ENCODE assay signal across 1 cellular context in the genomic region with DNA sequence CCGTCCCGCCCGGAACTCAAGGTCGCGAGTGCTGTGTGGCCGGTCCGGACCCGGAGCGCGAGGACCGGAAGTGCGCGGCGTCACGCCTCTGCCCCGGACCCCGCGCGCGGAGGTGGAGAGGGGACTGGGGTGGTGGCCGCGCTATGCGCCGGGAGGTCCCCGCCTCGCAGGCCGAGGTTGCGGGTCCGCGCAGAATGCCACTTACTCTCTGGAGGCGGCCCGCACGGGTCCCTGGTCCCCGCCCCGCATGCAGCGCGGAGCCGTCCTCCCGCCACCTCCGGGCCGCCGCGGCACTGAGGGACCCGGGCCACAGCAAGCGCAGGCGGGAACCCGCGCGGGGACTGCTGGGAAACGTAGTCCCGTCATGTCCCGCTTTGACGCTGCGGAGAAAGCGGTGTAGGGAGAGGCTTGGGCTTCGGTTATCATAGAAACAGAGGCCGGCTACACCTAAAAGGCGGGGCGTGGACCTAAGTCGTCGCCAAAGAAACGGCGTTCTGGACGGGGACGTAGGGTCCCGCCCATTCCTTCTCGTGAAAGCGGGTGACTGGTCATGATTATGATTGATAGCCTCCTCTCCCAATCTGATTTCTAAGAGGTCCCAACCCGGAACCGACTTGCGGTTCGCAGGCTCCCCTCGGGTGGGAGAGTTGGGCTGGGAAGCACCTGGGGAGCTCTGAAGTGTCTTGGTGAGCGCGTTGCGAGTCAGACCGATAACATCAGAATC.
TF ChIP-seq lines count a peak whose summit lies in the region.

A gene (minus strand): TSS at position 295 of the 724 bp plus-strand sequence. CDS start 11,698 bp downstream, outside the sequence.

TF ChIP-seq in HepG2, 621 proteins besides CTCF, POLR2A, EP300 and RAD21 (continued from another document and continues in another):
- TF ChIP-seq MEIS1 (CRISPR knock-in tag; IDR thresholded peaks at IDR 0.05; ENCODE audit: borderline replicate concordance) (peak; percentile 93), SRSF1 (optimal IDR thresholded peaks at IDR 0.05; ENCODE audit: low read depth, low read length) (peak; percentile 72), TAF15 (IDR thresholded peaks at IDR 0.05; ENCODE audit: low read depth, low read length, poor library complexity, severe bottlenecking) (no peak), PHF21A (CRISPR knock-in tag; IDR thresholded peaks at IDR 0.05) (peak; percentile 85), SRF (IDR thresholded peaks at IDR 0.05; ENCODE audit: low read depth, low read length) (peak; percentile 71; the same call in 1 of the 2 replicates), AGO1 (IDR thresholded peaks at IDR 0.05; ENCODE audit: low read depth, low read length, poor library complexity, severe bottlenecking) (peak; percentile 85), ZNF230 (CRISPR knock-in tag; IDR thresholded peaks at IDR 0.05) (peak; percentile 57; the same call in 1 of the 2 replicates), ZNF776 (CRISPR knock-in tag; IDR thresholded peaks at IDR 0.05) (no peak; the same call in 1 of the 2 replicates), CCAR2 (optimal IDR thresholded peaks at IDR 0.05; ENCODE audit: low read depth, low read length) (peak; percentile 54), TBP (CRISPR knock-in tag; IDR thresholded peaks at IDR 0.05) (0 out of 2 replicates have a peak, but pooled peaks have one; percentile 71), ZNF460 (CRISPR knock-in tag; IDR thresholded peaks at IDR 0.05; ENCODE audit: borderline replicate concordance) (0 out of 2 replicates have a peak, but pooled peaks have one; percentile 55), MBNL3 (CRISPR knock-in tag; conservative IDR thresholded peaks at IDR 0.05) (no peak), ZBTB38 (CRISPR knock-in tag; IDR thresholded peaks at IDR 0.05) (no peak; the same call in 1 of the 2 replicates), FOXO1 (CRISPR knock-in tag; IDR thresholded peaks at IDR 0.05) (peak; percentile 72; the same call in 1 of the 2 replicates), ZNF557 (CRISPR knock-in tag; IDR thresholded peaks at IDR 0.05) (no peak), ZNF563 (CRISPR knock-in tag; IDR thresholded peaks at IDR 0.05) (peak; percentile 90; the same call in 1 of the 2 replicates), ZNF530 (CRISPR knock-in tag; IDR thresholded peaks at IDR 0.05; ENCODE audit: low read depth) (peak; percentile 31; the same call in 1 of the 2 replicates), CBX1 (IDR thresholded peaks at IDR 0.05; ENCODE audit: low read depth) (peak; percentile 62), ZNF549 (CRISPR knock-in tag; IDR thresholded peaks at IDR 0.05) (no peak), SAP130 (CRISPR knock-in tag; IDR thresholded peaks at IDR 0.05; ENCODE audit: low read depth) (peak; percentile 91), ELF4 (CRISPR knock-in tag; IDR thresholded peaks at IDR 0.05; ENCODE audit: borderline replicate concordance) (peak; percentile 80), ZNF83 (CRISPR knock-in tag; IDR thresholded peaks at IDR 0.05; ENCODE audit: borderline replicate concordance) (no peak), HNF4G (IDR thresholded peaks at IDR 0.05; ENCODE audit: borderline replicate concordance, low read depth, low read length) (no peak; the same call in 1 of the 2 replicates), HNF4G (CRISPR knock-in tag; IDR thresholded peaks at IDR 0.05; ENCODE audit: borderline replicate concordance, low read depth) (peak; percentile 59), ZFP82 (CRISPR knock-in tag; IDR thresholded peaks at IDR 0.05; ENCODE audit: borderline replicate concordance) (0 out of 2 replicates have a peak, but pooled peaks have one; percentile 82), GTF2F1 (IDR thresholded peaks at IDR 0.05; ENCODE audit: low read length) (no peak), KDM6A (CRISPR knock-in tag; IDR thresholded peaks at IDR 0.05; ENCODE audit: low read depth) (no peak), ZNF577 (CRISPR knock-in tag; IDR thresholded peaks at IDR 0.05; ENCODE audit: borderline replicate concordance, low read depth) (no peak), YEATS4 (CRISPR knock-in tag; IDR thresholded peaks at IDR 0.05; ENCODE audit: borderline replicate concordance) (peak; percentile 96), NPAS2 (CRISPR knock-in tag; IDR thresholded peaks at IDR 0.05; ENCODE audit: borderline replicate concordance) (no peak), NFE2L2 (IDR thresholded peaks at IDR 0.05; ENCODE audit: low read length) (no peak), SNAI1 (CRISPR knock-in tag; IDR thresholded peaks at IDR 0.05; ENCODE audit: borderline replicate concordance) (peak; percentile 94; the same call in 1 of the 2 replicates)
- TF ChIP-seq, protein P1, sequence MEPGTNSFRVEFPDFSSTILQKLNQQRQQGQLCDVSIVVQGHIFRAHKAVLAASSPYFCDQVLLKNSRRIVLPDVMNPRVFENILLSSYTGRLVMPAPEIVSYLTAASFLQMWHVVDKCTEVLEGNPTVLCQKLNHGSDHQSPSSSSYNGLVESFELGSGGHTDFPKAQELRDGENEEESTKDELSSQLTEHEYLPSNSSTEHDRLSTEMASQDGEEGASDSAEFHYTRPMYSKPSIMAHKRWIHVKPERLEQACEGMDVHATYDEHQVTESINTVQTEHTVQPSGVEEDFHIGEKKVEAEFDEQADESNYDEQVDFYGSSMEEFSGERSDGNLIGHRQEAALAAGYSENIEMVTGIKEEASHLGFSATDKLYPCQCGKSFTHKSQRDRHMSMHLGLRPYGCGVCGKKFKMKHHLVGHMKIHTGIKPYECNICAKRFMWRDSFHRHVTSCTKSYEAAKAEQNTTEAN (CRISPR knock-in tag; conservative IDR thresholded peaks at IDR 0.05), result no peak
- TF ChIP-seq, protein P2, sequence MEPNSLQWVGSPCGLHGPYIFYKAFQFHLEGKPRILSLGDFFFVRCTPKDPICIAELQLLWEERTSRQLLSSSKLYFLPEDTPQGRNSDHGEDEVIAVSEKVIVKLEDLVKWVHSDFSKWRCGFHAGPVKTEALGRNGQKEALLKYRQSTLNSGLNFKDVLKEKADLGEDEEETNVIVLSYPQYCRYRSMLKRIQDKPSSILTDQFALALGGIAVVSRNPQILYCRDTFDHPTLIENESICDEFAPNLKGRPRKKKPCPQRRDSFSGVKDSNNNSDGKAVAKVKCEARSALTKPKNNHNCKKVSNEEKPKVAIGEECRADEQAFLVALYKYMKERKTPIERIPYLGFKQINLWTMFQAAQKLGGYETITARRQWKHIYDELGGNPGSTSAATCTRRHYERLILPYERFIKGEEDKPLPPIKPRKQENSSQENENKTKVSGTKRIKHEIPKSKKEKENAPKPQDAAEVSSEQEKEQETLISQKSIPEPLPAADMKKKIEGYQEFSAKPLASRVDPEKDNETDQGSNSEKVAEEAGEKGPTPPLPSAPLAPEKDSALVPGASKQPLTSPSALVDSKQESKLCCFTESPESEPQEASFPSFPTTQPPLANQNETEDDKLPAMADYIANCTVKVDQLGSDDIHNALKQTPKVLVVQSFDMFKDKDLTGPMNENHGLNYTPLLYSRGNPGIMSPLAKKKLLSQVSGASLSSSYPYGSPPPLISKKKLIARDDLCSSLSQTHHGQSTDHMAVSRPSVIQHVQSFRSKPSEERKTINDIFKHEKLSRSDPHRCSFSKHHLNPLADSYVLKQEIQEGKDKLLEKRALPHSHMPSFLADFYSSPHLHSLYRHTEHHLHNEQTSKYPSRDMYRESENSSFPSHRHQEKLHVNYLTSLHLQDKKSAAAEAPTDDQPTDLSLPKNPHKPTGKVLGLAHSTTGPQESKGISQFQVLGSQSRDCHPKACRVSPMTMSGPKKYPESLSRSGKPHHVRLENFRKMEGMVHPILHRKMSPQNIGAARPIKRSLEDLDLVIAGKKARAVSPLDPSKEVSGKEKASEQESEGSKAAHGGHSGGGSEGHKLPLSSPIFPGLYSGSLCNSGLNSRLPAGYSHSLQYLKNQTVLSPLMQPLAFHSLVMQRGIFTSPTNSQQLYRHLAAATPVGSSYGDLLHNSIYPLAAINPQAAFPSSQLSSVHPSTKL (CRISPR knock-in tag; IDR thresholded peaks at IDR 0.05), result peak; percentile 73
- TF ChIP-seq, protein P3, sequence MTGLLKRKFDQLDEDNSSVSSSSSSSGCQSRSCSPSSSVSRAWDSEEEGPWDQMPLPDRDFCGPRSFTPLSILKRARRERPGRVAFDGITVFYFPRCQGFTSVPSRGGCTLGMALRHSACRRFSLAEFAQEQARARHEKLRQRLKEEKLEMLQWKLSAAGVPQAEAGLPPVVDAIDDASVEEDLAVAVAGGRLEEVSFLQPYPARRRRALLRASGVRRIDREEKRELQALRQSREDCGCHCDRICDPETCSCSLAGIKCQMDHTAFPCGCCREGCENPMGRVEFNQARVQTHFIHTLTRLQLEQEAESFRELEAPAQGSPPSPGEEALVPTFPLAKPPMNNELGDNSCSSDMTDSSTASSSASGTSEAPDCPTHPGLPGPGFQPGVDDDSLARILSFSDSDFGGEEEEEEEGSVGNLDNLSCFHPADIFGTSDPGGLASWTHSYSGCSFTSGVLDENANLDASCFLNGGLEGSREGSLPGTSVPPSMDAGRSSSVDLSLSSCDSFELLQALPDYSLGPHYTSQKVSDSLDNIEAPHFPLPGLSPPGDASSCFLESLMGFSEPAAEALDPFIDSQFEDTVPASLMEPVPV (CRISPR knock-in tag; IDR thresholded peaks at IDR 0.05), result peak; percentile 51; the same call in 1 of the 2 replicates
- TF ChIP-seq, protein P4, sequence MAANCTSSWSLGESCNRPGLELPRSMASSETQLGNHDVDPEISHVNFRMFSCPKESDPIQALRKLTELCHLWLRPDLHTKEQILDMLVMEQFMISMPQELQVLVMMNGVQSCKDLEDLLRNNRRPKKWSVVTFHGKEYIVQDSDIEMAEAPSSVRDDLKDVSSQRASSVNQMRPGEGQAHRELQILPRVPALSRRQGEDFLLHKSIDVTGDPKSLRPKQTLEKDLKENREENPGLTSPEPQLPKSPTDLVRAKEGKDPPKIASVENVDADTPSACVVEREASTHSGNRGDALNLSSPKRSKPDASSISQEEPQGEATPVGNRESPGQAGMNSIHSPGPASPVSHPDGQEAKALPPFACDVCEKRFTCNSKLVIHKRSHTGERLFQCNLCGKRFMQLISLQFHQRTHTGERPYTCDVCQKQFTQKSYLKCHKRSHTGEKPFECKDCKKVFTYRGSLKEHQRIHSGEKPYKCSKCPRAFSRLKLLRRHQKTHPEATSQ (CRISPR knock-in tag; IDR thresholded peaks at IDR 0.05; ENCODE audit: borderline replicate concordance), result peak; percentile 37; the same call in 1 of the 2 replicates
- TF ChIP-seq, protein P5, sequence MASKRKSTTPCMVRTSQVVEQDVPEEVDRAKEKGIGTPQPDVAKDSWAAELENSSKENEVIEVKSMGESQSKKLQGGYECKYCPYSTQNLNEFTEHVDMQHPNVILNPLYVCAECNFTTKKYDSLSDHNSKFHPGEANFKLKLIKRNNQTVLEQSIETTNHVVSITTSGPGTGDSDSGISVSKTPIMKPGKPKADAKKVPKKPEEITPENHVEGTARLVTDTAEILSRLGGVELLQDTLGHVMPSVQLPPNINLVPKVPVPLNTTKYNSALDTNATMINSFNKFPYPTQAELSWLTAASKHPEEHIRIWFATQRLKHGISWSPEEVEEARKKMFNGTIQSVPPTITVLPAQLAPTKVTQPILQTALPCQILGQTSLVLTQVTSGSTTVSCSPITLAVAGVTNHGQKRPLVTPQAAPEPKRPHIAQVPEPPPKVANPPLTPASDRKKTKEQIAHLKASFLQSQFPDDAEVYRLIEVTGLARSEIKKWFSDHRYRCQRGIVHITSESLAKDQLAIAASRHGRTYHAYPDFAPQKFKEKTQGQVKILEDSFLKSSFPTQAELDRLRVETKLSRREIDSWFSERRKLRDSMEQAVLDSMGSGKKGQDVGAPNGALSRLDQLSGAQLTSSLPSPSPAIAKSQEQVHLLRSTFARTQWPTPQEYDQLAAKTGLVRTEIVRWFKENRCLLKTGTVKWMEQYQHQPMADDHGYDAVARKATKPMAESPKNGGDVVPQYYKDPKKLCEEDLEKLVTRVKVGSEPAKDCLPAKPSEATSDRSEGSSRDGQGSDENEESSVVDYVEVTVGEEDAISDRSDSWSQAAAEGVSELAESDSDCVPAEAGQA (IDR thresholded peaks at IDR 0.05; ENCODE audit: low read depth), result peak; percentile 92
- TF ChIP-seq, protein P5 (CRISPR knock-in tag; IDR thresholded peaks at IDR 0.05; ENCODE audit: borderline replicate concordance), result 0 out of 2 replicates have a peak, but pooled peaks have one; percentile 28
- TF ChIP-seq, protein P6, sequence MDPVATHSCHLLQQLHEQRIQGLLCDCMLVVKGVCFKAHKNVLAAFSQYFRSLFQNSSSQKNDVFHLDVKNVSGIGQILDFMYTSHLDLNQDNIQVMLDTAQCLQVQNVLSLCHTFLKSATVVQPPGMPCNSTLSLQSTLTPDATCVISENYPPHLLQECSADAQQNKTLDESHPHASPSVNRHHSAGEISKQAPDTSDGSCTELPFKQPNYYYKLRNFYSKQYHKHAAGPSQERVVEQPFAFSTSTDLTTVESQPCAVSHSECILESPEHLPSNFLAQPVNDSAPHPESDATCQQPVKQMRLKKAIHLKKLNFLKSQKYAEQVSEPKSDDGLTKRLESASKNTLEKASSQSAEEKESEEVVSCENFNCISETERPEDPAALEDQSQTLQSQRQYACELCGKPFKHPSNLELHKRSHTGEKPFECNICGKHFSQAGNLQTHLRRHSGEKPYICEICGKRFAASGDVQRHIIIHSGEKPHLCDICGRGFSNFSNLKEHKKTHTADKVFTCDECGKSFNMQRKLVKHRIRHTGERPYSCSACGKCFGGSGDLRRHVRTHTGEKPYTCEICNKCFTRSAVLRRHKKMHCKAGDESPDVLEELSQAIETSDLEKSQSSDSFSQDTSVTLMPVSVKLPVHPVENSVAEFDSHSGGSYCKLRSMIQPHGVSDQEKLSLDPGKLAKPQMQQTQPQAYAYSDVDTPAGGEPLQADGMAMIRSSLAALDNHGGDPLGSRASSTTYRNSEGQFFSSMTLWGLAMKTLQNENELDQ (CRISPR knock-in tag; IDR thresholded peaks at IDR 0.05; ENCODE audit: borderline replicate concordance), result peak; percentile 91; the same call in 1 of the 2 replicates
- TF ChIP-seq, protein P7, sequence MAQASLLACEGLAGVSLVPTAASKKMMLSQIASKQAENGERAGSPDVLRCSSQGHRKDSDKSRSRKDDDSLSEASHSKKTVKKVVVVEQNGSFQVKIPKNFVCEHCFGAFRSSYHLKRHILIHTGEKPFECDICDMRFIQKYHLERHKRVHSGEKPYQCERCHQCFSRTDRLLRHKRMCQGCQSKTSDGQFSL (CRISPR knock-in tag; IDR thresholded peaks at IDR 0.05), result 0 out of 2 replicates have a peak, but pooled peaks have one; percentile 52
- TF ChIP-seq, protein P8, sequence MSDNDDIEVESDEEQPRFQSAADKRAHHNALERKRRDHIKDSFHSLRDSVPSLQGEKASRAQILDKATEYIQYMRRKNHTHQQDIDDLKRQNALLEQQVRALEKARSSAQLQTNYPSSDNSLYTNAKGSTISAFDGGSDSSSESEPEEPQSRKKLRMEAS (IDR thresholded peaks at IDR 0.05), result peak; percentile 94; the same call in 1 of the 2 replicates
